Comparison of ENCODE assay signal across 17 cellular contexts in genomic region chr4:74754218-74754617, GRCh38.
DNase-seq lines count a peak whose midpoint lies in the region; ATAC-seq, FAIRE-seq and TF ChIP-seq lines count a peak whose summit lies in the region.
"Had no signal": no experiment of that assay in that cellular context is flagged by ENCODE, and none has a peak within 500 bp of the region (broad histone marks: within the 10 kb centered on the region; RNA-seq: fewer than 3 reads in every experiment).

No MANE protein-coding gene starts in this region.

- DNase-seq in dedifferentiated amniotic fluid mesenchymal stem cell (ENCODE audit: extremely low spot score) (no peak), SW480 (ENCODE audit: low spot score) (no peak), HTR-8/SVneo (ENCODE audit: insufficient read length, low spot score) (no peak)
- no peak for DNase-seq in effector CD8-positive, alpha-beta T cell (lab: John Stamatoyannopoulos, UW)
- DNase-seq: activated CD8-positive, alpha-beta memory T cell treated with anti-CD3 and anti-CD28 coated beads for 24 hours; activated gamma-delta T cell; DMS53; NCI-H146; NCI-H69; SHP77 had no signal

- H3K4me1 ChIP-seq in OCI-LY3 (ENCODE audit: low read length) = peaks cover 10% of the 10 kb centered on the region

- TF ChIP-seq CTCF in OCI-LY3 (IDR thresholded peaks at IDR 0.05; ENCODE audit: low read depth, low read length) = no peak

- 0 out of 2 replicates have a peak overlapping the region, but pooled peaks have one; percentile 3 for H3K4me2 ChIP-seq in OCI-LY3 (ENCODE audit: low read length)

- H2AFZ ChIP-seq in OCI-LY3 (ENCODE audit: low read depth, low read length) = no peak overlapping the region

- peaks cover 5% of the 10 kb centered on the region for H3K36me3 ChIP-seq in OCI-LY3 (replicated peaks; ENCODE audit: low read depth, low read length)
- H3K36me3 ChIP-seq: neutrophil had no signal

- ATAC-seq in GM18508 (IDR thresholded peaks at IDR 0.05; ENCODE audit: insufficient read depth, unreplicated experiment) (peak; percentile 87), GM19467 (IDR thresholded peaks at IDR 0.05; ENCODE audit: unreplicated experiment) (peak; percentile 90), HG02870 (IDR thresholded peaks at IDR 0.05; ENCODE audit: unreplicated experiment) (peak; percentile 89)

- peaks cover 6% of the 10 kb centered on the region; the same call in 1 of the 2 replicates for H3K9me3 ChIP-seq in OCI-LY3 (ENCODE audit: insufficient read depth, low read length)
- H3K9me3 ChIP-seq: neutrophil had no signal

- H3K27me3 ChIP-seq in OCI-LY3 (ENCODE audit: low read depth, low read length) = no peaks in the 10 kb centered on the region
- H3K27me3 ChIP-seq: neutrophil had no signal

- H3K9ac ChIP-seq in OCI-LY3 (ENCODE audit: low read length) = no peak overlapping the region

- FAIRE-seq in HTR-8/SVneo (lab: Jason Lieb, UNC) = no peak
- FAIRE-seq: H54, TTC549 had no signal

- no peaks in the 10 kb centered on the region for H4K20me1 ChIP-seq in OCI-LY3 (ENCODE audit: insufficient read depth, low read length)

- no peak overlapping the region for H3K27ac ChIP-seq in OCI-LY3 (ENCODE audit: low read length)
- H3K27ac ChIP-seq: neutrophil had no signal

- no peak overlapping the region for H3K4me3 ChIP-seq in OCI-LY3 (ENCODE audit: low read length)

- no peaks in the 10 kb centered on the region for H3K79me2 ChIP-seq in OCI-LY3 (ENCODE audit: low read length)
